In genomic region chr15:63212050-63212973, GRCh38 we compare ENCODE assay signal across 8 cellular contexts. TPM values are rescaled to one million over a fixed set of nuclear protein-coding genes. Genes with fewer than 3 reads are reported as not detected.
DNase-seq lines count a peak whose midpoint lies in the region; ATAC-seq and TF ChIP-seq lines count a peak whose summit lies in the region.

No MANE protein-coding gene starts in this region.

- peaks cover 2% of the 10 kb centered on the region for H3K4me1 ChIP-seq in mesenchymal stem cell (ENCODE audit: control insufficient read depth, insufficient read depth, low read depth, low read length)

- peak overlapping the region; percentile 72 for H3K9ac ChIP-seq in mesenchymal stem cell (ENCODE audit: low read length)

- H3K27me3 ChIP-seq in mesenchymal stem cell (ENCODE audit: control insufficient read depth in 1 of 2, insufficient read depth in 1 of 2, low read length in 2 of 2), result no peaks in the 10 kb centered on the region

- no peak overlapping the region for H4K8ac ChIP-seq in mesenchymal stem cell (ENCODE audit: low read length)

- H4K91ac ChIP-seq in mesenchymal stem cell (ENCODE audit: low read length), result no peak overlapping the region

- no peak overlapping the region for H2BK120ac ChIP-seq in mesenchymal stem cell (ENCODE audit: low read depth, low read length)

- in situ Hi-C loops in astrocyte of the spinal cord (cut with HindIII; ENCODE audit: low sequenced_read_pairs), result no loop called here

- H2BK15ac ChIP-seq in mesenchymal stem cell (ENCODE audit: low read depth, poor library complexity, severe bottlenecking), result no peak overlapping the region

- 93% methylated on average over 7 of the region's 10 CpGs for WGBS in mesenchymal stem cell

- no peak overlapping the region for H3K4ac ChIP-seq in mesenchymal stem cell (ENCODE audit: low read depth in 1 of 2, low read length in 2 of 2)

- no peak overlapping the region for H2BK12ac ChIP-seq in mesenchymal stem cell (ENCODE audit: low read length in 2 of 2)

- no peaks in the 10 kb centered on the region for H3K36me3 ChIP-seq in mesenchymal stem cell (ENCODE audit: control insufficient read depth in 1 of 2, insufficient read depth in 2 of 2, low read depth in 1 of 2, low read length in 2 of 2)

- H2BK5ac ChIP-seq in mesenchymal stem cell (ENCODE audit: low read depth, low read length, poor library complexity, severe bottlenecking), result no peak overlapping the region

- H3K14ac ChIP-seq in mesenchymal stem cell (ENCODE audit: low read length in 2 of 2), result no peak overlapping the region

- H3K18ac ChIP-seq in mesenchymal stem cell (ENCODE audit: low read depth in 1 of 2, low read length in 2 of 2), result no peak overlapping the region

- no peak overlapping the region for H3K27ac ChIP-seq in mesenchymal stem cell (ENCODE audit: low read length, poor library complexity, severe bottlenecking)

- peak overlapping the region; percentile 90 for H2AK5ac ChIP-seq in mesenchymal stem cell (ENCODE audit: low read length, severe bottlenecking)

- H3K79me1 ChIP-seq in mesenchymal stem cell (replicated peaks; ENCODE audit: low read length, poor library complexity, severe bottlenecking), result peaks cover 27% of the 10 kb centered on the region

- H3K4me2 ChIP-seq in mesenchymal stem cell (ENCODE audit: low read length, poor library complexity, severe bottlenecking), result no peak overlapping the region

- no peak for TF ChIP-seq CTCF in astrocyte of the spinal cord (IDR thresholded peaks at IDR 0.05; ENCODE audit: low read depth, low read length)

- DNase-seq in astrocyte of the spinal cord (ENCODE audit: low read depth, low spot score) (peak; percentile 34), mesenchymal stem cell (no peak), OCI-M2 (lab: John Stamatoyannopoulos, UW; ENCODE audit: unreplicated experiment) (no peak), NCI-H128 (lab: John Stamatoyannopoulos, UW; ENCODE audit: unreplicated experiment) (no peak), NCI-H774 (lab: John Stamatoyannopoulos, UW) (no peak)

- no peak overlapping the region for H3K23ac ChIP-seq in mesenchymal stem cell (ENCODE audit: low read length in 2 of 2)

- no peak overlapping the region for H3K4me3 ChIP-seq in astrocyte of the spinal cord (ENCODE audit: low read depth, low read length)
- H3K4me3 ChIP-seq in mesenchymal stem cell (ENCODE audit: insufficient read depth in 1 of 2, low read depth in 1 of 2, low read length in 2 of 2), result peak overlapping the region in 1 of 2 experiments; percentile 9

- ATAC-seq in GM18867 (IDR thresholded peaks at IDR 0.05; ENCODE audit: unreplicated experiment) (peak; percentile 45), HG03520 (IDR thresholded peaks at IDR 0.05; ENCODE audit: unreplicated experiment) (peak; percentile 56), HG03460 (IDR thresholded peaks at IDR 0.05; ENCODE audit: unreplicated experiment) (no peak)

- H3K9me3 ChIP-seq in mesenchymal stem cell (ENCODE audit: control insufficient read depth, low read length), result no peaks in the 10 kb centered on the region

- no peak overlapping the region for H2AFZ ChIP-seq in mesenchymal stem cell (ENCODE audit: low read depth, low read length)

RNA-seq across cellular contexts. Expression of gene RAB8B, which starts 22.9 kb away (rescaled TPM):
- polyA plus RNA-seq in mesenchymal stem cell (2013, experiment 1 of 2), result 63.1 TPM
- 60.0 TPM for polyA plus RNA-seq in mesenchymal stem cell (2013, experiment 2 of 2)

RNA-seq across cellular contexts. Expression of gene RPS27L, which starts 55.0 kb away (rescaled TPM):
- polyA plus RNA-seq in mesenchymal stem cell (2013, experiment 1 of 2), result 252 TPM
- 272 TPM for polyA plus RNA-seq in mesenchymal stem cell (2013, experiment 2 of 2)
